Comparison of ENCODE assay signal across 13 cellular contexts in the genomic region with DNA sequence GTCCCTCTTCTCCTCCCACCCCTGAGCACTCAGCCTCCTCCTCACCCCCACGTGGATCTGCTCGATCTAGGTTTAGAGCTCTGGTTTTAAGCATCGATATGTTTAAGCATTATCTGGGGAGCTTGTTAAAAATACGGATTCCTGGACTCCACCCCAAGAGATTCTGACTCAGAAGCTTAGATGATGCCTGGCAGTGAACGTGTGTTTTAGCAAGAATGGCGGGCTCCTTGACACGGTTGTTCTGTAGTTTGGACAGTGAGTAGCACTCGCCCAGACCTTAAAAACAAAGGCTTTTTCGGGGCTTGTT. TPM values are rescaled to one million over a fixed set of nuclear protein-coding genes. Genes with fewer than 3 reads are reported as not detected.
DNase-seq lines count a peak whose midpoint lies in the region; ATAC-seq and TF ChIP-seq lines count a peak whose summit lies in the region.
"Had no signal": no experiment of that assay in that cellular context is flagged by ENCODE, and none has a peak within 500 bp of the region (broad histone marks: within the 10 kb centered on the region; RNA-seq: fewer than 3 reads in every experiment).

No MANE protein-coding gene starts in this region.

- peaks cover 0 to 3% (median 2%) of the 10 kb centered on the region in 3 donors for H3K36me3 Mint-ChIP-seq in CD8-positive, alpha-beta memory T cell
- H3K36me3 Mint-ChIP-seq: mesothelial cell of epicardium, type B pancreatic cell had no signal

- no peak for TF ChIP-seq CTCF in mammary epithelial cell (conservative IDR thresholded peaks at IDR 0.05 in 1 of 2, IDR thresholded peaks at IDR 0.05 in 1 of 2; ENCODE audit: extremely low read depth in 1 of 2, insufficient read depth in 1 of 2, low read depth in 1 of 2, low read length in 2 of 2)
- TF ChIP-seq CTCF in psoas muscle (IDR thresholded peaks at IDR 0.05), result no peak
- TF ChIP-seq CTCF in adrenal gland (IDR thresholded peaks at IDR 0.05), result no peak

- H3K4me2 ChIP-seq in BLaER1 treated with 17β-estradiol and CSF1 and Interleukin-3, amounts not matched to agents 10 nM and 100 nM, result peak overlapping the region; percentile 61 to 97 (median 77)
- no peak overlapping the region for H3K4me2 ChIP-seq in mammary epithelial cell (ENCODE audit: insufficient read depth, low read depth, low read length)

- CTCF ChIA-PET in CD8-positive, alpha-beta memory T cell (lab: Charles Lee), result interaction anchor here (1.4 to 1.9 kb wide), 3 partner anchors 12 to 50 kb away, joined by 3 to 4 read pairs (median 4); no protein-coding TSS in a partner anchor
- CTCF ChIA-PET in mammary epithelial cell (lab: Charles Lee; ENCODE audit: low non-redundant PET), result no interaction called here

- peak overlapping the region in 5 of 11 experiments; percentile 22 to 55 (median 42); a peak in 6 of 22 replicates for H3K9ac ChIP-seq in BLaER1 treated with 17β-estradiol and CSF1 and Interleukin-3, amounts not matched to agents 10 nM and 100 nM
- H3K9ac ChIP-seq in mammary epithelial cell (ENCODE audit: insufficient read depth, low read length), result no peak overlapping the region

- H3K36me3 ChIP-seq in BLaER1 treated with 17β-estradiol and CSF1 and Interleukin-3, amounts not matched to agents 10 nM and 100 nM, result 0 out of 22 replicates have a peak, but pooled peaks cover 0 to 4% (median 0%) of the 10 kb centered on the region in 11 experiments
- no peaks in the 10 kb centered on the region for H3K36me3 ChIP-seq in CD8-positive, alpha-beta memory T cell (ENCODE audit: insufficient read depth, low read length)
- H3K36me3 ChIP-seq in mammary epithelial cell (ENCODE audit: insufficient read depth, low read length) (no peaks in the 10 kb centered on the region), psoas muscle (ENCODE audit: insufficient read depth in 1 of 2, low read depth in 1 of 2) (no peaks in the 10 kb centered on the region), adrenal gland (replicated peaks in 1 of 2) (no peaks in the 10 kb centered on the region)

- POLR2A ChIA-PET in CD8-positive, alpha-beta memory T cell (lab: Charles Lee), result no interaction called here

- peaks cover 6 to 30% of the 10 kb centered on the region in 2 donors for H3K27me3 Mint-ChIP-seq in CD8-positive, alpha-beta memory T cell

- no peaks in the 10 kb centered on the region for H3K27me3 ChIP-seq in BLaER1 treated with 17β-estradiol and CSF1 and Interleukin-3, amounts not matched to agents 10 nM and 100 nM
- no peaks in the 10 kb centered on the region for H3K27me3 ChIP-seq in CD8-positive, alpha-beta memory T cell (ENCODE audit: insufficient read depth, low read length, poor library complexity, severe bottlenecking)
- no peaks in the 10 kb centered on the region for H3K27me3 ChIP-seq in mammary epithelial cell (ENCODE audit: insufficient read depth, low read length)
- H3K27me3 ChIP-seq in psoas muscle (ENCODE audit: insufficient read depth in 3 of 3, low read length in 2 of 3), result no peaks in the 10 kb centered on the region
- H3K27me3 ChIP-seq in adrenal gland, result no peaks in the 10 kb centered on the region

- H3K4me3 ChIP-seq in BLaER1 treated with 17β-estradiol and CSF1 and Interleukin-3, amounts not matched to agents 10 nM and 100 nM, result no peak overlapping the region
- H3K4me3 ChIP-seq in CD8-positive, alpha-beta memory T cell (ENCODE audit: low read length), result no peak overlapping the region
- H3K4me3 ChIP-seq in mammary epithelial cell (replicated peaks in 1 of 3; ENCODE audit: insufficient read depth in 1 of 3, low read depth in 2 of 3, low read length in 3 of 3) (no peak overlapping the region), psoas muscle (no peak overlapping the region), adrenal gland (no peak overlapping the region)
- H3K4me3 ChIP-seq: SK-N-MC had no signal

- no peaks in the 10 kb centered on the region for H3K79me2 ChIP-seq in mammary epithelial cell (ENCODE audit: insufficient read depth, low read length)

- no peaks in the 10 kb centered on the region for H3K9me3 Mint-ChIP-seq in CD8-positive, alpha-beta memory T cell
- H3K9me3 Mint-ChIP-seq: mesothelial cell of epicardium, type B pancreatic cell had no signal

- 1% methylated on average over 9 of the region's 9 CpGs for WGBS in mammary epithelial cell (ENCODE audit: low coverage, missing lambda C conversion rate)
- WGBS in psoas muscle, 3 donors, result 59 to 75% (median 64%) methylated on average over 9 of the region's 9 CpGs
- 81 to 93% (median 89%) methylated on average over 8 to 9 of the region's 9 CpGs for WGBS in adrenal gland, 4 donors

- no peak for DNase-seq in CD8-positive, alpha-beta memory T cell
- DNase-seq in mammary epithelial cell (no peak), psoas muscle (no peak), midbrain (lab: John Stamatoyannopoulos, UW) (no peak), ACHN (no peak), adrenal gland (no peak)
- DNase-seq: NCI-H1417 treated with DMSO at 0.1 percent for 48 hours, occipital lobe had no signal

- no peaks in the 10 kb centered on the region for H3K9me3 ChIP-seq in BLaER1 treated with 17β-estradiol and CSF1 and Interleukin-3, amounts not matched to agents 10 nM and 100 nM (replicated peaks in 1 of 11)
- H3K9me3 ChIP-seq in CD8-positive, alpha-beta memory T cell (ENCODE audit: low read length), result no peaks in the 10 kb centered on the region
- peaks cover 5% of the 10 kb centered on the region for H3K9me3 ChIP-seq in mammary epithelial cell (replicated peaks; ENCODE audit: insufficient read depth, low read length)
- H3K9me3 ChIP-seq in psoas muscle, result no peaks in the 10 kb centered on the region
- H3K9me3 ChIP-seq in adrenal gland (replicated peaks in 1 of 3), result no peaks in the 10 kb centered on the region

- no peak for TF ChIP-seq POLR2A in adrenal gland (IDR thresholded peaks at IDR 0.05)

- BruUV-seq in mammary epithelial cell (replicated peaks; lab: Mats Ljungman, UMichigan), result no TSS peak

- peak overlapping the region in 6 of 7 donors; percentile 46 to 80 (median 68) for H3K4me3 Mint-ChIP-seq in CD8-positive, alpha-beta memory T cell
- H3K4me3 Mint-ChIP-seq: mesothelial cell of epicardium, type B pancreatic cell had no signal

- ATAC-seq in psoas muscle, result peak in 2 of 4 donors; percentile 2 to 32
- ATAC-seq in HG03521 (IDR thresholded peaks at IDR 0.05; ENCODE audit: unreplicated experiment), result no peak

- intact Hi-C loops in mammary epithelial cell (cut with micrococcal nuclease) (no loop called here), psoas muscle (cut with DNase I) (loop anchor here in 1 of 2 donors (5.0 to 10.0 kb wide), 2 partner anchors 111 to 189 kb away; no protein-coding TSS in a partner anchor), adrenal gland (cut with DNase I) (no loop called here)

- H4K20me1 ChIP-seq in BLaER1 treated with 17β-estradiol and CSF1 and Interleukin-3, amounts not matched to agents 10 nM and 100 nM, result peaks cover 0 to 87% (median 5%) of the 10 kb centered on the region in 11 experiments; a peak in 8 of 22 replicates
- H4K20me1 ChIP-seq in mammary epithelial cell (ENCODE audit: insufficient read depth, low read length), result no peaks in the 10 kb centered on the region

- dilution Hi-C loops in mammary epithelial cell (cut with HindIII; ENCODE audit: low sequenced_read_pairs), result no loop called here

- peaks cover 86 to 100% (median 98%) of the 10 kb centered on the region in 10 experiments for H3K4me1 ChIP-seq in BLaER1 treated with 17β-estradiol and CSF1 and Interleukin-3, amounts not matched to agents 10 nM and 100 nM
- peaks cover 38% of the 10 kb centered on the region for H3K4me1 ChIP-seq in CD8-positive, alpha-beta memory T cell (ENCODE audit: insufficient read depth, low read length)
- H3K4me1 ChIP-seq in mammary epithelial cell (ENCODE audit: insufficient read depth, low read length), result no peaks in the 10 kb centered on the region
- peaks cover 66% of the 10 kb centered on the region for H3K4me1 ChIP-seq in psoas muscle
- H3K4me1 ChIP-seq in adrenal gland (replicated peaks in 1 of 2), result peaks cover 41 to 71% of the 10 kb centered on the region in 2 donors

- peak overlapping the region; percentile 46 for H2AFZ ChIP-seq in mammary epithelial cell (ENCODE audit: low read depth, low read length)

- peaks cover 25 to 28% (median 27%) of the 10 kb centered on the region in 3 donors for H3K4me1 Mint-ChIP-seq in CD8-positive, alpha-beta memory T cell

- in situ Hi-C loops in mammary epithelial cell (cut with MboI; ENCODE audit: low sequenced_read_pairs in 2 of 2), result no loop called here
- in situ Hi-C loops in ACHN (cut with HindIII; ENCODE audit: low pct_ligation_motif_present, low pct_unique_long_range_greater_than_20kb, low sequenced_read_pairs), result no loop called here

- peak overlapping the region in 4 of 8 donors; percentile 67 to 90 (median 77) for H3K27ac Mint-ChIP-seq in CD8-positive, alpha-beta memory T cell
- H3K27ac Mint-ChIP-seq: mesothelial cell of epicardium, type B pancreatic cell had no signal

- H3K27ac ChIP-seq in BLaER1 treated with 17β-estradiol and CSF1 and Interleukin-3, amounts not matched to agents 10 nM and 100 nM, result peak overlapping the region in 7 of 11 experiments; percentile 34 to 64 (median 57); a peak in 11 of 22 replicates
- no peak overlapping the region for H3K27ac ChIP-seq in CD8-positive, alpha-beta memory T cell (ENCODE audit: low read depth, low read length)
- H3K27ac ChIP-seq in mammary epithelial cell (ENCODE audit: insufficient read depth, low read depth, low read length) (no peak overlapping the region), psoas muscle (peak overlapping the region; percentile 65), adrenal gland (no peak overlapping the region)
- H3K27ac ChIP-seq: SK-N-MC had no signal

RNA-seq across cellular contexts. Expression of a gene that starts 47.3 kb away (rescaled TPM):
- total RNA-seq in CD8-positive, alpha-beta memory T cell, result 10 to 100 TPM; 27.3 to 30.4 TPM
- polyA plus RNA-seq in CD8-positive, alpha-beta memory T cell, result 8.1 TPM
- total RNA-seq in mammary epithelial cell, result under 1 TPM in 1 of 2 donors, not detected in 1; 0.17 TPM
- polyA plus RNA-seq in mammary epithelial cell, result not detected
- polyA minus RNA-seq in mammary epithelial cell, result not detected
- total RNA-seq in psoas muscle, result 10 to 100 TPM in 1 of 4 donors, 1 to 10 TPM in 3; 3.8 to 13.9 (median 7.8) TPM
- 1 to 10 TPM; 1.8 to 2.1 (median 2.0) TPM for polyA plus RNA-seq in psoas muscle
- 10 to 100 TPM; 26.1 to 64.5 (median 47.7) TPM for total RNA-seq in adrenal gland
- 10 to 100 TPM in 1 of 3 donors, 1 to 10 TPM in 2; 3.9 to 16.6 (median 8.9) TPM for polyA plus RNA-seq in adrenal gland

Comparison
In these comparisons a context has a peak if more than half of its experiments do, and no peak if none do; other contexts are left out.
1. H3K27ac ChIP-seq: peak in BLaER1 treated with 17β-estradiol and CSF1 and Interleukin-3, amounts not matched to agents 10 nM and 100 nM (7 of 11) and psoas muscle (single experiment); none in CD8-positive, alpha-beta memory T cell (single experiment), mammary epithelial cell (single experiment) and adrenal gland (0 of 5).
2. RNA of a gene that starts 47.3 kb away (total RNA-seq): 26.1 to 64.5 TPM in adrenal gland, 27.3 to 30.4 TPM in CD8-positive, alpha-beta memory T cell and 3.8 to 13.9 TPM in psoas muscle; 0.17 TPM in mammary epithelial cell; every median in the first group is over 4 times any median in the second.